28 cellular contexts compared by ENCODE assay signal in the genomic region with DNA sequence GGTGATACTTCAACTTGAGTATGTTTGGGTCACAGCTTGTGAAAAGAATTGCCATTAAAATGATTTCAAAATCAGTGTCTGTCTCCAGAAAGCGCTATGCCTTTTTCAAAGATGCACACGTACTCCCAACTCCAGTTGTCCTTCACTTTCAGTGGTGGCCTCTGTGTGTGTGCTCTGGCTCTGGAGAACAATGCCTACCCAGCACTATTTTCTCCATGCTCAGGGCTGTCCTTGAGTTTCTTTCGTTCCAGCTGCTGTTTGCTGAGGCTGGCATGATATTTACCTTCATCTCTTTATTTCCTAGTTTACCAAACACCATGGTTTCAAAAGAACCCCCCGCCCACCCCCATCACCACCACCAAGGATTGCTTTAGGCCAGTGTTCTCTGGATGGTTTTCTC.
"Had no signal": no experiment of that assay in that cellular context is flagged by ENCODE, and none has a peak within 500 bp of the region (broad histone marks: within the 10 kb centered on the region; RNA-seq: fewer than 3 reads in every experiment).

No MANE protein-coding gene starts in this region.

- ATAC-seq: activated CD4-positive, alpha-beta T cell treated with anti-CD3 and anti-CD28 coated beads for 36 hours; activated CD8-positive, alpha-beta memory T cell treated with anti-CD3 and anti-CD28 coated beads, Interleukin-2, amount 10 ng/mL, durations not matched to agents 7 days and 5 days; activated CD8-positive, alpha-beta T cell treated with anti-CD3 and anti-CD28 coated beads, Interleukin-2, amount 10 ng/mL, durations not matched to agents 7 days and 5 days; activated naive CD8-positive, alpha-beta T cell treated with anti-CD3 and anti-CD28 coated beads, Interleukin-2, amount 50 U/mL, for 24 hours had no signal

- H3K36me3 ChIP-seq: adrenal gland, breast epithelium, cardiac muscle cell, colonic mucosa had no signal

- H3K9me3 ChIP-seq: adrenal gland, colonic mucosa had no signal

- DNase-seq: activated CD4-positive, alpha-beta memory T cell treated with anti-CD3 and anti-CD28 coated beads for 36 hours; activated CD4-positive, alpha-beta T cell treated with anti-CD3 and anti-CD28 coated beads for 36 hours; activated CD4-positive, alpha-beta T cell treated with anti-CD3 and anti-CD28 coated beads, Interleukin-2, amount 10 ng/mL, durations not matched to agents 24 days and 14 days; activated CD4-positive, CD25-positive, alpha-beta regulatory T cell; activated CD4-positive, CD25-positive, alpha-beta regulatory T cell treated with anti-CD3 and anti-CD28 coated beads, Interleukin-2, amount 50 U/mL, for 72 hours; activated CD8-positive, alpha-beta memory T cell treated with anti-CD3 and anti-CD28 coated beads, Interleukin-2, amount 10 ng/mL, durations not matched to agents 7 days and 5 days; activated CD8-positive, alpha-beta memory T cell treated with anti-CD3 and anti-CD28 coated beads, Interleukin-2, amount 50 U/mL, for 4 hours; activated CD8-positive, alpha-beta T cell treated with anti-CD3 and anti-CD28 coated beads, Interleukin-2, amount 10 ng/mL, durations not matched to agents 7 days and 5 days; activated effector memory CD4-positive, alpha-beta T cell treated with anti-CD3 and anti-CD28 coated beads, Interleukin-2, amount 50 U/mL, for 16 hours; activated naive CD4-positive, alpha-beta T cell treated with anti-CD3 and anti-CD28 coated beads for 36 hours; activated naive CD8-positive, alpha-beta T cell treated with anti-CD3 and anti-CD28 coated beads for 36 hours; activated naive CD8-positive, alpha-beta T cell treated with anti-CD3 and anti-CD28 coated beads, Interleukin-2, amount 50 U/mL, for 24 hours; activated T-cell treated with anti-CD3 and anti-CD28 coated beads, Interleukin-2, amount 50 U/mL, for 1 hour; activated T-cell treated with anti-CD3 and anti-CD28 coated beads, Interleukin-2, amount 50 U/mL, for 48 hours; adrenal gland; amygdala; aorta; central memory CD4-positive, alpha-beta T cell; cerebellar nuclear complex; colonic mucosa; effector memory CD4-positive, alpha-beta T cell; endodermal cell; foreskin fibroblast; head of caudate nucleus; T-helper 2 cell had no signal

- H3K4me1 ChIP-seq: adrenal gland, breast epithelium, colonic mucosa had no signal

- H3K27ac ChIP-seq: adrenal gland, breast epithelium, cardiac muscle cell, colonic mucosa had no signal

- FAIRE-seq: frontal cortex had no signal

- H3K27me3 ChIP-seq: adrenal gland, breast epithelium, cardiac muscle cell, colonic mucosa had no signal

- H3K4me3 ChIP-seq: adrenal gland, breast epithelium, cardiac muscle cell, colonic mucosa had no signal
